ENCODE assay signal across 18 cellular contexts in the genomic region with DNA sequence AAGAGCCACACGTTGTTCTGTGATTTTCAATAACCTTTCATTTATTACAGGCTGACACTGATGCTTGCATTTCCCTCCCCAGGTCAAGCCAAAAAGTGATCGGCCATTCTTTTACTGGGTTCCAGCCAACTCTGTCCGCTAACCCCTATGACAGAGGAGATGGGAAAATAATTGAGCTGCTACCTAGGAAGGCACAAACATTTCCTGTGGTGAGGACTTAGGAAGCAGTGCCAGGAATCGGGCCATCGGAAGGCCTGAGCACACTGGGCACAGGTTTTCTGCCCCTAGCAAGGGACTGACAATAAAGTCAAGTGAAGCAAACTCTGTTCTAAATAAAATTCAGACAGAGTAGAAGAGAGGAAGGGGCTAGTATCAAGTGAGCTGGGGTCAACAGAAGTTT.
DNase-seq lines count a peak whose midpoint lies in the region; ATAC-seq, FAIRE-seq and TF ChIP-seq lines count a peak whose summit lies in the region.
"Had no signal": no experiment of that assay in that cellular context is flagged by ENCODE, and none has a peak within 500 bp of the region (broad histone marks: within the 10 kb centered on the region; RNA-seq: fewer than 3 reads in every experiment).

No MANE protein-coding gene starts in this region.

- ATAC-seq in right cardiac atrium (no peak), HG02884 (IDR thresholded peaks at IDR 0.05; ENCODE audit: unreplicated experiment) (no peak), HG02970 (IDR thresholded peaks at IDR 0.05; ENCODE audit: low FRiP score, unreplicated experiment) (no peak)

- H3K4me3 ChIP-seq in endothelial cell of umbilical vein (replicated peaks in 1 of 3; ENCODE audit: insufficient read depth in 1 of 3, low read depth in 1 of 3, low read length in 3 of 3), result no peak overlapping the region
- no peak overlapping the region for H3K4me3 ChIP-seq in right cardiac atrium (ENCODE audit: low read length)
- no peak overlapping the region for H3K4me3 ChIP-seq in tibial artery

- 76% methylated on average over 5 of the region's 5 CpGs for WGBS in right cardiac atrium

- TF ChIP-seq CTCF in endothelial cell of umbilical vein (IDR thresholded peaks at IDR 0.05; ENCODE audit: extremely low read depth in 1 of 2, insufficient read depth in 1 of 2, low read depth in 1 of 2, low read length in 2 of 2) (no peak), tibial artery (IDR thresholded peaks at IDR 0.05) (no peak)

- FAIRE-seq in endothelial cell of umbilical vein (lab: Jason Lieb, UNC), result no peak
- FAIRE-seq: A204.1, D721Med, H1 had no signal

- H3K9ac ChIP-seq in endothelial cell of umbilical vein (replicated peaks; ENCODE audit: extremely low read depth, insufficient read depth, low read length), result no peak overlapping the region

- POLR2A ChIA-PET in endothelial cell of umbilical vein (lab: Charles Lee), result no interaction called here

- no peaks in the 10 kb centered on the region for H3K9me1 ChIP-seq in endothelial cell of umbilical vein (replicated peaks; ENCODE audit: control insufficient read depth, extremely low read depth, insufficient read depth, low read length)

- no peaks in the 10 kb centered on the region for H3K36me3 ChIP-seq in endothelial cell of umbilical vein (ENCODE audit: control insufficient read depth in 2 of 2, extremely low read depth in 1 of 2, insufficient read depth in 2 of 2, low read length in 2 of 2)
- no peaks in the 10 kb centered on the region for H3K36me3 ChIP-seq in tibial artery
- H3K36me3 ChIP-seq: BE2C had no signal

- CTCF ChIA-PET in endothelial cell of umbilical vein (lab: Charles Lee), result interaction anchor here (1.2 to 1.9 kb wide), 2 partner anchors 70 to 145 kb away, joined by 4 to 5 read pairs; no protein-coding TSS in a partner anchor

- peak overlapping the region; percentile 42 for H3K4me2 ChIP-seq in endothelial cell of umbilical vein (ENCODE audit: insufficient read depth, low read length)

- DNase-seq in COR-L47 (lab: John Stamatoyannopoulos, UW), result peak; percentile 14
- peak; percentile 63 for DNase-seq in G401 (ENCODE audit: low spot score)
- peak; percentile 56 for DNase-seq in cerebellar cortex (ENCODE audit: low spot score)
- peak; percentile 46 for DNase-seq in endothelial cell of umbilical vein (ENCODE audit: low read depth, low spot score)
- DNase-seq in right cardiac atrium, result no peak
- DNase-seq in tibial artery, result no peak
- DNase-seq: ACHN; BE2C; Caco-2; CD4-positive, CD25-positive, alpha-beta regulatory T cell; CD8-positive, alpha-beta memory T cell; GF-D8; H9 had no signal

- no peaks in the 10 kb centered on the region for H3K9me3 ChIP-seq in endothelial cell of umbilical vein (replicated peaks; ENCODE audit: control insufficient read depth, insufficient read depth, low read length)
- no peaks in the 10 kb centered on the region for H3K9me3 ChIP-seq in right cardiac atrium (ENCODE audit: control insufficient read depth, low read length)
- peaks cover 0 to 12% (median 0%) of the 10 kb centered on the region in 3 donors for H3K9me3 ChIP-seq in tibial artery
- H3K9me3 ChIP-seq: BE2C had no signal

- no peak overlapping the region for H2AFZ ChIP-seq in endothelial cell of umbilical vein (ENCODE audit: low read depth, low read length)

- no peaks in the 10 kb centered on the region for H3K27me3 ChIP-seq in endothelial cell of umbilical vein (ENCODE audit: control insufficient read depth in 2 of 2, insufficient read depth in 2 of 2, low read length in 2 of 2)
- H3K27me3 ChIP-seq in right cardiac atrium (ENCODE audit: control insufficient read depth, insufficient read depth), result no peaks in the 10 kb centered on the region
- H3K27me3 ChIP-seq in tibial artery, result no peaks in the 10 kb centered on the region
- H3K27me3 ChIP-seq: BE2C had no signal

- intact Hi-C loops in endothelial cell of umbilical vein (cut with micrococcal nuclease) (loop anchor here (10.0 kb wide), 1 partner anchor 408 kb away; the partner anchor contains the start of gene ELMO1), right cardiac atrium (cut with DNase I) (no loop called here), tibial artery (cut with DNase I; ENCODE audit: low total_unique reads) (no loop called here)

- peaks cover 27% of the 10 kb centered on the region for H3K4me1 ChIP-seq in endothelial cell of umbilical vein (ENCODE audit: control insufficient read depth, extremely low read depth, insufficient read depth, low read length)
- H3K4me1 ChIP-seq in right cardiac atrium (ENCODE audit: control insufficient read depth, insufficient read depth, low read length), result peaks cover 6% of the 10 kb centered on the region
- peaks cover 0 to 8% (median 5%) of the 10 kb centered on the region in 4 donors for H3K4me1 ChIP-seq in tibial artery
- H3K4me1 ChIP-seq: BE2C had no signal

- H3K27ac ChIP-seq in endothelial cell of umbilical vein (ENCODE audit: insufficient read depth, low read depth, low read length) (no peak overlapping the region), right cardiac atrium (ENCODE audit: low read length) (no peak overlapping the region), tibial artery (no peak overlapping the region)

- BruUV-seq in endothelial cell of umbilical vein (replicated peaks; lab: Mats Ljungman, UMichigan), result no TSS peak

- dilution Hi-C loops in endothelial cell of umbilical vein (cut with MboI; ENCODE audit: extremely low pct_ligation_motif_present, low sequenced_read_pairs), result no loop called here

- in situ Hi-C loops in G401 (cut with HindIII; ENCODE audit: low sequenced_read_pairs), result no loop called here

- TF ChIP-seq POLR2A in endothelial cell of umbilical vein (IDR thresholded peaks at IDR 0.05; ENCODE audit: low read depth, low read length), result no peak

- H3K79me2 ChIP-seq in endothelial cell of umbilical vein (ENCODE audit: control insufficient read depth, insufficient read depth, low read length), result no peaks in the 10 kb centered on the region

- H4K20me1 ChIP-seq in endothelial cell of umbilical vein (replicated peaks; ENCODE audit: control insufficient read depth, extremely low read depth, insufficient read depth, low read length), result no peaks in the 10 kb centered on the region

TF ChIP-seq in endothelial cell of umbilical vein, 7 proteins besides CTCF, POLR2A, EP300 and RAD21:
- TF ChIP-seq JUN (IDR thresholded peaks at IDR 0.05; ENCODE audit: borderline replicate concordance, insufficient read depth, insufficient read length, low read depth) (no peak), POLR2AphosphoS5 (IDR thresholded peaks at IDR 0.05; ENCODE audit: insufficient read depth, low read depth, low read length) (no peak), EZH2 (IDR thresholded peaks at IDR 0.05; ENCODE audit: borderline replicate concordance, low read depth, low read length, severe bottlenecking) (no peak), MYC (IDR thresholded peaks at IDR 0.05; ENCODE audit: low read depth, low read length) (no peak), GATA2 (IDR thresholded peaks at IDR 0.05; ENCODE audit: insufficient read depth, insufficient read length, low read depth, low read length) (no peak), FOS (IDR thresholded peaks at IDR 0.05; ENCODE audit: borderline replicate concordance, insufficient read depth, low read length) (no peak)
- TF ChIP-seq, protein P1, sequence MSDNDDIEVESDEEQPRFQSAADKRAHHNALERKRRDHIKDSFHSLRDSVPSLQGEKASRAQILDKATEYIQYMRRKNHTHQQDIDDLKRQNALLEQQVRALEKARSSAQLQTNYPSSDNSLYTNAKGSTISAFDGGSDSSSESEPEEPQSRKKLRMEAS (IDR thresholded peaks at IDR 0.05; ENCODE audit: insufficient read depth, insufficient read length), result no peak
TF ChIP-seq in endothelial cell of umbilical vein: peak in this region for 0.

Comparison
In these comparisons a context has a peak if more than half of its experiments do, and no peak if none do; other contexts are left out.
1. DNase-seq: peak in COR-L47 (single experiment), G401 (single experiment), cerebellar cortex (single experiment) and endothelial cell of umbilical vein (single experiment); none in right cardiac atrium (0 of 3) and tibial artery (0 of 2).